In the genomic region with DNA sequence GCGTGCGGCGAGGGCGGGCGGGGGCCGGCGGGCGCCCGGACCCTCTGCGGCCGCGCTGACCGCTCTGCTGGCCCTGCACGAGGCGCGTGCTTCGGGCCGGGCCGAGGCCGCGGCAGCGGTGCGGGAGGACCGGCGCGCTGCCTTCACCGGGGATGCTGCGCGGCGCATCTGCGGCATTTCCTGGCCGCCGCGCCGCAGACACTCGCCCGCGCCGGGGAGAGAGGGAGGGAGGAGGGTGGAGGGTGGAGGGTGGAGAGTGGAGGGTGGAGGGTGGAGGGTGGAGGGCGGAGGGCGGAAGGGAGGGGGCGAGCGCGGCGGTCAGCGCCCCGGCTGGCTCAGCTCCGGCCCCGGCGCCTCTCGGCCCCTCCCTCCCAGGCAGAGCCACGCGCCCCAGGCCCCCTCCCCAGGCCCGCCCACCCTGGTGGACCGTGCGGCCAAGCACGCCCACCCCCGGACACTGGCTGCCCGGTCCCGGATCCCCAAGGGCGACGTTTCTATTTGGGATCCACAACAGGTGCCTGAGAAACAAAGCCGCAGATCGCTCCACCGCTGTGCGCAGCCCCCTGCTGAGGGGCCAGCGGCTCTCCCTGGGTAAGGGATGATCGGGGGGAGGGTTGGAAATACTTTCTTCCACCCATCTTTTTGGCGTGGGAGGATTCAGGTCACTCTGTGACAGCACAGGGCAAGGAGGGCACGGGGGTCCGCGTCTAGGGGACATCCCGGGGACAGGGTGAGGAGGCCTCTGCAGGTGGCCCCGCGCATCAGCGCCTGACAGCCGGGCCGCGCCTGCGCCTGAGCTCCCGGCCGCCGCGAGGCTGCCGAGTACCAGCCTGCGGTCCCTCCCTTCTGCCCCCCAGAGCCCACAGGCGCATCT, we compare ENCODE assay signal across 1 cellular context.
A peak's percentile ranks its signal among the peaks of the same experiment; 100 is the strongest.
TF ChIP-seq lines count a peak whose summit lies in the region.

No MANE protein-coding gene starts in this region.

TF ChIP-seq in HepG2, 621 proteins besides CTCF, POLR2A, EP300 and RAD21 (continued from another document and continues in another):
- TF ChIP-seq, protein P1, sequence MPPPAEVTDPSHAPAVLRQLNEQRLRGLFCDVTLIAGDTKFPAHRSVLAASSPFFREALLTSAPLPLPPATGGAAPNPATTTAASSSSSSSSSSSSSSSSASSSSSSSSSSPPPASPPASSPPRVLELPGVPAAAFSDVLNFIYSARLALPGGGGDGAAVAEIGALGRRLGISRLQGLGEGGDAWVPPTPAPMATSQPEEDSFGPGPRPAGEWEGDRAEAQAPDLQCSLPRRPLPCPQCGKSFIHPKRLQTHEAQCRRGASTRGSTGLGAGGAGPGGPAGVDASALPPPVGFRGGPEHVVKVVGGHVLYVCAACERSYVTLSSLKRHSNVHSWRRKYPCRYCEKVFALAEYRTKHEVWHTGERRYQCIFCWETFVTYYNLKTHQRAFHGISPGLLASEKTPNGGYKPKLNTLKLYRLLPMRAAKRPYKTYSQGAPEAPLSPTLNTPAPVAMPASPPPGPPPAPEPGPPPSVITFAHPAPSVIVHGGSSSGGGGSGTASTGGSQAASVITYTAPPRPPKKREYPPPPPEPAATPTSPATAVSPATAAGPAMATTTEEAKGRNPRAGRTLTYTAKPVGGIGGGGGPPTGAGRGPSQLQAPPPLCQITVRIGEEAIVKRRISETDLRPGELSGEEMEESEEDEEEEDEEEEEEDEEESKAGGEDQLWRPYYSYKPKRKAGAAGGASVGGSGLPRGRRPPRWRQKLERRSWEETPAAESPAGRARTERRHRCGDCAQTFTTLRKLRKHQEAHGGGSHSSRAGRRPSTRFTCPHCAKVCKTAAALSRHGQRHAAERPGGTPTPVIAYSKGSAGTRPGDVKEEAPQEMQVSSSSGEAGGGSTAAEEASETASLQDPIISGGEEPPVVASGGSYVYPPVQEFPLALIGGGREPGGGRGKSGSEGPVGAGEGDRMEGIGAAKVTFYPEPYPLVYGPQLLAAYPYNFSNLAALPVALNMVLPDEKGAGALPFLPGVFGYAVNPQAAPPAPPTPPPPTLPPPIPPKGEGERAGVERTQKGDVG (CRISPR knock-in tag; IDR thresholded peaks at IDR 0.05; ENCODE audit: borderline replicate concordance): no peak
- no peak; the same call in 1 of the 2 replicates for TF ChIP-seq ZNF691 (CRISPR knock-in tag; IDR thresholded peaks at IDR 0.05; ENCODE audit: borderline replicate concordance, low read depth)
- TF ChIP-seq SCMH1 (CRISPR knock-in tag; IDR thresholded peaks at IDR 0.05; ENCODE audit: borderline replicate concordance): no peak
- TF ChIP-seq ZNF607 (CRISPR knock-in tag; IDR thresholded peaks at IDR 0.05; ENCODE audit: borderline replicate concordance): peak; percentile 77
- TF ChIP-seq, protein P2, sequence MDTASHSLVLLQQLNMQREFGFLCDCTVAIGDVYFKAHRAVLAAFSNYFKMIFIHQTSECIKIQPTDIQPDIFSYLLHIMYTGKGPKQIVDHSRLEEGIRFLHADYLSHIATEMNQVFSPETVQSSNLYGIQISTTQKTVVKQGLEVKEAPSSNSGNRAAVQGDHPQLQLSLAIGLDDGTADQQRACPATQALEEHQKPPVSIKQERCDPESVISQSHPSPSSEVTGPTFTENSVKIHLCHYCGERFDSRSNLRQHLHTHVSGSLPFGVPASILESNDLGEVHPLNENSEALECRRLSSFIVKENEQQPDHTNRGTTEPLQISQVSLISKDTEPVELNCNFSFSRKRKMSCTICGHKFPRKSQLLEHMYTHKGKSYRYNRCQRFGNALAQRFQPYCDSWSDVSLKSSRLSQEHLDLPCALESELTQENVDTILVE (CRISPR knock-in tag; IDR thresholded peaks at IDR 0.05): peak; percentile 14; the same call in 1 of the 2 replicates
- peak; percentile 53 for TF ChIP-seq KMT2B (CRISPR knock-in tag; IDR thresholded peaks at IDR 0.05)
- TF ChIP-seq ZNF781 (CRISPR knock-in tag; IDR thresholded peaks at IDR 0.05; ENCODE audit: borderline replicate concordance, not compliant biosample characterization): no peak
- TF ChIP-seq RXRA (CRISPR knock-in tag; IDR thresholded peaks at IDR 0.05): peak; percentile 45
- TF ChIP-seq ARNT (IDR thresholded peaks at IDR 0.05): no peak
- TF ChIP-seq ZBTB14 (CRISPR knock-in tag; IDR thresholded peaks at IDR 0.05): peak; percentile 36; the same call in 1 of the 2 replicates
- TF ChIP-seq MXI1 (IDR thresholded peaks at IDR 0.05; ENCODE audit: borderline replicate concordance, low read depth, low read length): peak; percentile 58; the same call in 1 of the 3 replicates
- peak; percentile 29; the same call in 1 of the 2 replicates for TF ChIP-seq ZNF512B (CRISPR knock-in tag; IDR thresholded peaks at IDR 0.05; ENCODE audit: borderline replicate concordance)
- TF ChIP-seq ADNP (CRISPR knock-in tag; IDR thresholded peaks at IDR 0.05): no peak
- peak; percentile 69; the same call in 1 of the 2 replicates for TF ChIP-seq ISL2 (CRISPR knock-in tag; IDR thresholded peaks at IDR 0.05)
- no peak for TF ChIP-seq TCF12 (IDR thresholded peaks at IDR 0.05)
- no peak for TF ChIP-seq TCF12 (CRISPR knock-in tag; IDR thresholded peaks at IDR 0.05)
- TF ChIP-seq ZNF160 (CRISPR knock-in tag; IDR thresholded peaks at IDR 0.05): no peak
- TF ChIP-seq KLF16 (CRISPR knock-in tag; IDR thresholded peaks at IDR 0.05): no peak; a peak in 1 of 4 replicates
- peak; percentile 36 for TF ChIP-seq ZNF883 (CRISPR knock-in tag; IDR thresholded peaks at IDR 0.05; ENCODE audit: not compliant biosample characterization)
- TF ChIP-seq STAT5B (CRISPR knock-in tag; IDR thresholded peaks at IDR 0.05): no peak
- TF ChIP-seq NONO (IDR thresholded peaks at IDR 0.05): no peak
- TF ChIP-seq NONO (CRISPR knock-in tag; conservative IDR thresholded peaks at IDR 0.05): no peak
- TF ChIP-seq BRF2 (CRISPR knock-in tag; IDR thresholded peaks at IDR 0.05): no peak
- TF ChIP-seq CHD4 (IDR thresholded peaks at IDR 0.05; ENCODE audit: borderline replicate concordance, low read length): no peak
- no peak for TF ChIP-seq SKI (IDR thresholded peaks at IDR 0.05; ENCODE audit: partially characterized antibody)
- no peak for TF ChIP-seq SUZ12 (IDR thresholded peaks at IDR 0.05; ENCODE audit: low read depth, low read length)
- TF ChIP-seq PHF5A (CRISPR knock-in tag; IDR thresholded peaks at IDR 0.05; ENCODE audit: low read depth, unreplicated experiment): no peak
- TF ChIP-seq DNMT3B (CRISPR knock-in tag; conservative IDR thresholded peaks at IDR 0.05): no peak
- no peak for TF ChIP-seq ZNF589 (CRISPR knock-in tag; conservative IDR thresholded peaks at IDR 0.05)
- 0 out of 2 replicates have a peak, but pooled peaks have one; percentile 27 for TF ChIP-seq ARNT2 (CRISPR knock-in tag; IDR thresholded peaks at IDR 0.05; ENCODE audit: low read depth)
- no peak for TF ChIP-seq ZBTB2 (CRISPR knock-in tag; IDR thresholded peaks at IDR 0.05; ENCODE audit: low read depth)
- no peak for TF ChIP-seq ZNF34 (CRISPR knock-in tag; IDR thresholded peaks at IDR 0.05; ENCODE audit: borderline replicate concordance)
- no peak for TF ChIP-seq ELF3 (CRISPR knock-in tag; IDR thresholded peaks at IDR 0.05)
- TF ChIP-seq ZNF12 (CRISPR knock-in tag; IDR thresholded peaks at IDR 0.05): no peak
- TF ChIP-seq, protein P3, sequence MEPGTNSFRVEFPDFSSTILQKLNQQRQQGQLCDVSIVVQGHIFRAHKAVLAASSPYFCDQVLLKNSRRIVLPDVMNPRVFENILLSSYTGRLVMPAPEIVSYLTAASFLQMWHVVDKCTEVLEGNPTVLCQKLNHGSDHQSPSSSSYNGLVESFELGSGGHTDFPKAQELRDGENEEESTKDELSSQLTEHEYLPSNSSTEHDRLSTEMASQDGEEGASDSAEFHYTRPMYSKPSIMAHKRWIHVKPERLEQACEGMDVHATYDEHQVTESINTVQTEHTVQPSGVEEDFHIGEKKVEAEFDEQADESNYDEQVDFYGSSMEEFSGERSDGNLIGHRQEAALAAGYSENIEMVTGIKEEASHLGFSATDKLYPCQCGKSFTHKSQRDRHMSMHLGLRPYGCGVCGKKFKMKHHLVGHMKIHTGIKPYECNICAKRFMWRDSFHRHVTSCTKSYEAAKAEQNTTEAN (CRISPR knock-in tag; conservative IDR thresholded peaks at IDR 0.05): 0 out of 2 replicates have a peak, but pooled peaks have one; percentile 45
- TF ChIP-seq, protein P4, sequence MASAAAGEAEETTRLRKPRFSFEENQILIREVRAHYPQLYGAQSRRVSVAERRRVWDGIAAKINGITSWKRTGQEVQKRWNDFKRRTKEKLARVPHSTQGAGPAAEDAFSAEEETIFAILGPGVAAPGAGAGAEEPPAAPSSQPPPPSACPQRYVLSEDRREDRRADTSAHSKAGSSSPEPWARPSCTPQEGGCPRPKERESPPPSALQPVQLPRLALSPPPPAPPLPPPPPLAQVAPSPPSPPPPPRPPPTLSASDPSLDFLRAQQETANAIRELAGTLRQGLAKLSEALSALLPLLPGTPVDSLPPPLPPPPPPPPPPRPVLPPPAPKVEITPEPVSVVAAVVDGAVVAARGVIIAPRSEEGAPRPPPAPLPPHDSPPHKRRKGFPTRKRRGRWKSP (CRISPR knock-in tag; IDR thresholded peaks at IDR 0.05): peak; percentile 88
- no peak for TF ChIP-seq GTF3A (CRISPR knock-in tag; conservative IDR thresholded peaks at IDR 0.05)
- peak; percentile 68 to 80 for TF ChIP-seq HMGXB4 (CRISPR knock-in tag; IDR thresholded peaks at IDR 0.05; ENCODE audit: borderline replicate concordance in 1 of 2, low read depth in 1 of 2)
- peak; percentile 49; the same call in 1 of the 2 replicates for TF ChIP-seq HIVEP1 (CRISPR knock-in tag; IDR thresholded peaks at IDR 0.05)
- no peak for TF ChIP-seq CENPX (CRISPR knock-in tag; IDR thresholded peaks at IDR 0.05)
- TF ChIP-seq YEATS4 (CRISPR knock-in tag; IDR thresholded peaks at IDR 0.05; ENCODE audit: borderline replicate concordance): peak; percentile 78; the same call in 1 of the 2 replicates
- TF ChIP-seq CBX2 (IDR thresholded peaks at IDR 0.05; ENCODE audit: low read depth, low read length): no peak
- no peak for TF ChIP-seq CBX2 (CRISPR knock-in tag; IDR thresholded peaks at IDR 0.05; ENCODE audit: low read depth)
